Comparison of ENCODE assay signal across 1 cellular context in the genomic region with DNA sequence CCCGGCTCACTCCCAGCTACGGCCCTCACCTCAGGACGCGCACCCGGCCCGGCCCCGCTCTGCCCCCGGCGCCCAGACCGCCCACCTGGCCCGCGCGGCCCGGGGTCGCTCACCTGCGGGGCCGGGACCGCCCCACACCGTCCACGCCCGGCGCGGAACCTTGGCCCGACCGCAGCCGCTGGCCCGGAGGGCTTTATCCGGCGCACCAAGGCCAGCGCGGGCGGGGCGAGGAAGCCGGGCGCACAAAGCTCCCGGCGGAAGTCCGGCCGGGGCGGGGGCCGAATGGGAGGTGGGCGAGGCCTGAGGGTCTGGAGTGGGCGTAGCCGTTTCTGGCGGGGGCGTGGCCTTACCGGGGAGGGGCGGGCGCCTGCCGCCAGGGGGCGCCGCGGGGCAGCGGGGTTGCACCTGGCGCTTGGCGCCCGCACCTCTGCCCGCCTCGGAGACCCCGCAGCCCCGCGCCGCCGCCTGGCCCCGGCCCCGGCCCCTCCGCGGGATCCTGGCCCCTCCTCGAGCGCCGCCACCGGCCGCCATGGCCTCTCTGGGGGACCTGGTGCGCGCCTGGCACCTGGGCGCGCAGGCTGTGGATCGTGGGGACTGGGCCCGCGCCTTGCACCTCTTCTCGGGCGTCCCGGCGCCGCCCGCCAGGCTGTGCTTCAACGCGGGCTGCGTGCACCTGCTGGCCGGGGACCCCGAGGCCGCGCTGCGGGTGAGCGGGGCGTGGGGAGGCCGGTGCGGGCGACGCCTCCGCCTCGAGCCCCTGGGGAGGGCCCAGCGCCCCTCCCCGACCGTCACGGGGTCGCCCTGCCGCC.
TF ChIP-seq lines count a peak whose summit lies in the region.

A gene with protein sequence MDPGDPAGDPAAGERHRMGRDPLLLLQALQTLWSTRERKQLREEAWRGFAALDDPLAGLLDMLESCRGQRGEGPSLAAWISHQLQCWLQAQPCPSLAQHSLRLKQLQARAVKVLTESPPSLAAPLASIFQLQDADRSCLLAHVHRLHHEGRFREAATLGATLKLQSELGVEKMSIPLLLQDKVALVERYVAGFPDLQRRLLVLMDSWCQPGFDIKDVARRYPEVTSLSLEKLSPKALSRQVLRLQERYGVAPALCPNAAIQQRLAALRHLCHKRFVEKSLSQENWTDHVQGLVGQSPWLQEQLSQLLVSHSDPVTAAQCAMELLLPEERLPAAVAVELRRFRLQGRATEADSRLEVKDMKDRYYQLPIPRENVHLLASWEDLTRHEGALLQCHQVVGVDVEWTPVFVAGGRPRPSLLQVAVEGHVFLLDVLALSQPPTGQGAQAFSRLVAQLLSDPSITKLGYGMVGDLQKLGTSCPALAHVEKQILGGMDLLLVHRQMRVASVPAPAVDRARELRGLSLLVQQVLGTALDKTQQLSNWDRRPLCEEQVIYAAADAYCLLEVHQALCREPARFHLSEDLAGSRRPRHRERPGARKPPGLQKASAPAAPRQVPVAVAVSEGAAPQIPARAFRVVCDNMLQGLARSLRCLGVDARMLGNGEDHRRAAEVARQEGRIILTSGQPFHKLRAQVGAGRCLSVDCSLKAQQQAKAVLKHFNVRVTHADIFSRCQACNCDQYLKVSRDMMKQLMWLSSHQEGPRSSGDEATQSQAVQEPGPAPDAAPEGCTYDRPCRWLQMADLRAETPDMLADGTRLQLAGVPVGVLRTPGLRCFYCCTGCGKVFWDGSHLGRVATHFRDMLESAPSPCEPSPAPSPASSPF (minus strand): TSS at position 162 of the 809 bp plus-strand sequence. CDS start 27,805 bp downstream, outside the sequence.
A gene with protein sequence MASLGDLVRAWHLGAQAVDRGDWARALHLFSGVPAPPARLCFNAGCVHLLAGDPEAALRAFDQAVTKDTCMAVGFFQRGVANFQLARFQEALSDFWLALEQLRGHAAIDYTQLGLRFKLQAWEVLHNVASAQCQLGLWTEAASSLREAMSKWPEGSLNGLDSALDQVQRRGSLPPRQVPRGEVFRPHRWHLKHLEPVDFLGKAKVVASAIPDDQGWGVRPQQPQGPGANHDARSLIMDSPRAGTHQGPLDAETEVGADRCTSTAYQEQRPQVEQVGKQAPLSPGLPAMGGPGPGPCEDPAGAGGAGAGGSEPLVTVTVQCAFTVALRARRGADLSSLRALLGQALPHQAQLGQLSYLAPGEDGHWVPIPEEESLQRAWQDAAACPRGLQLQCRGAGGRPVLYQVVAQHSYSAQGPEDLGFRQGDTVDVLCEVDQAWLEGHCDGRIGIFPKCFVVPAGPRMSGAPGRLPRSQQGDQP (plus strand): TSS at position 393 of the 809 bp plus-strand sequence. CDS start 137 bp downstream, at position 530.

TF ChIP-seq in HepG2, 621 proteins besides CTCF, POLR2A, EP300 and RAD21 (continued from another document and continues in another):
- TF ChIP-seq, protein P1, sequence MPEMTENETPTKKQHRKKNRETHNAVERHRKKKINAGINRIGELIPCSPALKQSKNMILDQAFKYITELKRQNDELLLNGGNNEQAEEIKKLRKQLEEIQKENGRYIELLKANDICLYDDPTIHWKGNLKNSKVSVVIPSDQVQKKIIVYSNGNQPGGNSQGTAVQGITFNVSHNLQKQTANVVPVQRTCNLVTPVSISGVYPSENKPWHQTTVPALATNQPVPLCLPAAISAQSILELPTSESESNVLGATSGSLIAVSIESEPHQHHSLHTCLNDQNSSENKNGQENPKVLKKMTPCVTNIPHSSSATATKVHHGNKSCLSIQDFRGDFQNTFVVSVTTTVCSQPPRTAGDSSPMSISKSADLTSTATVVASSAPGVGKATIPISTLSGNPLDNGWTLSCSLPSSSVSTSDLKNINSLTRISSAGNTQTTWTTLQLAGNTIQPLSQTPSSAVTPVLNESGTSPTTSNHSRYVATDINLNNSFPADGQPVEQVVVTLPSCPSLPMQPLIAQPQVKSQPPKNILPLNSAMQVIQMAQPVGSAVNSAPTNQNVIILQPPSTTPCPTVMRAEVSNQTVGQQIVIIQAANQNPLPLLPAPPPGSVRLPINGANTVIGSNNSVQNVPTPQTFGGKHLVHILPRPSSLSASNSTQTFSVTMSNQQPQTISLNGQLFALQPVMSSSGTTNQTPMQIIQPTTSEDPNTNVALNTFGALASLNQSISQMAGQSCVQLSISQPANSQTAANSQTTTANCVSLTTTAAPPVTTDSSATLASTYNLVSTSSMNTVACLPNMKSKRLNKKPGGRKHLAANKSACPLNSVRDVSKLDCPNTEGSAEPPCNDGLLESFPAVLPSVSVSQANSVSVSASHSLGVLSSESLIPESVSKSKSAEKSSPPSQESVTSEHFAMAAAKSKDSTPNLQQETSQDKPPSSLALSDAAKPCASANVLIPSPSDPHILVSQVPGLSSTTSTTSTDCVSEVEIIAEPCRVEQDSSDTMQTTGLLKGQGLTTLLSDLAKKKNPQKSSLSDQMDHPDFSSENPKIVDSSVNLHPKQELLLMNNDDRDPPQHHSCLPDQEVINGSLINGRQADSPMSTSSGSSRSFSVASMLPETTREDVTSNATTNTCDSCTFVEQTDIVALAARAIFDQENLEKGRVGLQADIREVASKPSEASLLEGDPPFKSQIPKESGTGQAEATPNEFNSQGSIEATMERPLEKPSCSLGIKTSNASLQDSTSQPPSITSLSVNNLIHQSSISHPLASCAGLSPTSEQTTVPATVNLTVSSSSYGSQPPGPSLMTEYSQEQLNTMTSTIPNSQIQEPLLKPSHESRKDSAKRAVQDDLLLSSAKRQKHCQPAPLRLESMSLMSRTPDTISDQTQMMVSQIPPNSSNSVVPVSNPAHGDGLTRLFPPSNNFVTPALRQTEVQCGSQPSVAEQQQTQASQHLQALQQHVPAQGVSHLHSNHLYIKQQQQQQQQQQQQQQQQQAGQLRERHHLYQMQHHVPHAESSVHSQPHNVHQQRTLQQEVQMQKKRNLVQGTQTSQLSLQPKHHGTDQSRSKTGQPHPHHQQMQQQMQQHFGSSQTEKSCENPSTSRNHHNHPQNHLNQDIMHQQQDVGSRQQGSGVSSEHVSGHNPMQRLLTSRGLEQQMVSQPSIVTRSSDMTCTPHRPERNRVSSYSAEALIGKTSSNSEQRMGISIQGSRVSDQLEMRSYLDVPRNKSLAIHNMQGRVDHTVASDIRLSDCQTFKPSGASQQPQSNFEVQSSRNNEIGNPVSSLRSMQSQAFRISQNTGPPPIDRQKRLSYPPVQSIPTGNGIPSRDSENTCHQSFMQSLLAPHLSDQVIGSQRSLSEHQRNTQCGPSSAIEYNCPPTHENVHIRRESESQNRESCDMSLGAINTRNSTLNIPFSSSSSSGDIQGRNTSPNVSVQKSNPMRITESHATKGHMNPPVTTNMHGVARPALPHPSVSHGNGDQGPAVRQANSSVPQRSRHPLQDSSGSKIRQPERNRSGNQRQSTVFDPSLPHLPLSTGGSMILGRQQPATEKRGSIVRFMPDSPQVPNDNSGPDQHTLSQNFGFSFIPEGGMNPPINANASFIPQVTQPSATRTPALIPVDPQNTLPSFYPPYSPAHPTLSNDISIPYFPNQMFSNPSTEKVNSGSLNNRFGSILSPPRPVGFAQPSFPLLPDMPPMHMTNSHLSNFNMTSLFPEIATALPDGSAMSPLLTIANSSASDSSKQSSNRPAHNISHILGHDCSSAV (CRISPR knock-in tag; IDR thresholded peaks at IDR 0.05; ENCODE audit: borderline replicate concordance) = no peak
- TF ChIP-seq SOX6 (IDR thresholded peaks at IDR 0.05) = no peak
- TF ChIP-seq SOX6 (CRISPR knock-in tag; IDR thresholded peaks at IDR 0.05) = no peak
- TF ChIP-seq, protein P2, sequence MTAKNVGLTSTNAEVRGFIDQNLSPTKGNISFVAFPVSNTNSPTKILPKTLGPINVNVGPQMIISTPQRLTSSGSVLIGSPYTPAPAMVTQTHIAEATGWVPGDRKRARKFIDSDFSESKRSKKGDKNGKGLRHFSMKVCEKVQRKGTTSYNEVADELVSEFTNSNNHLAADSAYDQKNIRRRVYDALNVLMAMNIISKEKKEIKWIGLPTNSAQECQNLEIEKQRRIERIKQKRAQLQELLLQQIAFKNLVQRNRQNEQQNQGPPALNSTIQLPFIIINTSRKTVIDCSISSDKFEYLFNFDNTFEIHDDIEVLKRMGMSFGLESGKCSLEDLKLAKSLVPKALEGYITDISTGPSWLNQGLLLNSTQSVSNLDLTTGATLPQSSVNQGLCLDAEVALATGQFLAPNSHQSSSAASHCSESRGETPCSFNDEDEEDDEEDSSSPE (CRISPR knock-in tag; IDR thresholded peaks at IDR 0.05) = peak; percentile 48; the same call in 1 of the 2 replicates
- TF ChIP-seq TCF7L2 (IDR thresholded peaks at IDR 0.05; ENCODE audit: low read depth, low read length) = no peak
- TF ChIP-seq RNF2 (conservative IDR thresholded peaks at IDR 0.05; ENCODE audit: low read depth) = no peak
- TF ChIP-seq MXI1 (IDR thresholded peaks at IDR 0.05; ENCODE audit: borderline replicate concordance, low read depth, low read length) = peak; percentile 89; the same call in 1 of the 3 replicates
- 0 out of 2 replicates have a peak, but pooled peaks have one; percentile 5 for TF ChIP-seq NR2F2 (IDR thresholded peaks at IDR 0.05; ENCODE audit: borderline replicate concordance, low read depth)
- no peak for TF ChIP-seq DNMT3B (CRISPR knock-in tag; conservative IDR thresholded peaks at IDR 0.05)
- no peak for TF ChIP-seq ZC3H4 (CRISPR knock-in tag; IDR thresholded peaks at IDR 0.05; ENCODE audit: borderline replicate concordance)
- no peak for TF ChIP-seq ZNF775 (CRISPR knock-in tag; IDR thresholded peaks at IDR 0.05; ENCODE audit: borderline replicate concordance)
- no peak for TF ChIP-seq ZNF878 (CRISPR knock-in tag; IDR thresholded peaks at IDR 0.05)
- TF ChIP-seq, protein P3, sequence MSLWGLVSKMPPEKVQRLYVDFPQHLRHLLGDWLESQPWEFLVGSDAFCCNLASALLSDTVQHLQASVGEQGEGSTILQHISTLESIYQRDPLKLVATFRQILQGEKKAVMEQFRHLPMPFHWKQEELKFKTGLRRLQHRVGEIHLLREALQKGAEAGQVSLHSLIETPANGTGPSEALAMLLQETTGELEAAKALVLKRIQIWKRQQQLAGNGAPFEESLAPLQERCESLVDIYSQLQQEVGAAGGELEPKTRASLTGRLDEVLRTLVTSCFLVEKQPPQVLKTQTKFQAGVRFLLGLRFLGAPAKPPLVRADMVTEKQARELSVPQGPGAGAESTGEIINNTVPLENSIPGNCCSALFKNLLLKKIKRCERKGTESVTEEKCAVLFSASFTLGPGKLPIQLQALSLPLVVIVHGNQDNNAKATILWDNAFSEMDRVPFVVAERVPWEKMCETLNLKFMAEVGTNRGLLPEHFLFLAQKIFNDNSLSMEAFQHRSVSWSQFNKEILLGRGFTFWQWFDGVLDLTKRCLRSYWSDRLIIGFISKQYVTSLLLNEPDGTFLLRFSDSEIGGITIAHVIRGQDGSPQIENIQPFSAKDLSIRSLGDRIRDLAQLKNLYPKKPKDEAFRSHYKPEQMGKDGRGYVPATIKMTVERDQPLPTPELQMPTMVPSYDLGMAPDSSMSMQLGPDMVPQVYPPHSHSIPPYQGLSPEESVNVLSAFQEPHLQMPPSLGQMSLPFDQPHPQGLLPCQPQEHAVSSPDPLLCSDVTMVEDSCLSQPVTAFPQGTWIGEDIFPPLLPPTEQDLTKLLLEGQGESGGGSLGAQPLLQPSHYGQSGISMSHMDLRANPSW (CRISPR knock-in tag; IDR thresholded peaks at IDR 0.05; ENCODE audit: borderline replicate concordance) = no peak
- no peak for TF ChIP-seq HIVEP1 (CRISPR knock-in tag; IDR thresholded peaks at IDR 0.05)
- TF ChIP-seq ZNF672 (CRISPR knock-in tag; IDR thresholded peaks at IDR 0.05) = 0 out of 2 replicates have a peak, but pooled peaks have one; percentile 93
- no peak for TF ChIP-seq KLF9 (CRISPR knock-in tag; IDR thresholded peaks at IDR 0.05; ENCODE audit: low read depth)
- no peak for TF ChIP-seq ZNF75D (CRISPR knock-in tag; IDR thresholded peaks at IDR 0.05; ENCODE audit: borderline replicate concordance)
- peak; percentile 46; the same call in 1 of the 2 replicates for TF ChIP-seq SP5 (CRISPR knock-in tag; IDR thresholded peaks at IDR 0.05; ENCODE audit: borderline replicate concordance, low read depth)
- TF ChIP-seq, protein P4, sequence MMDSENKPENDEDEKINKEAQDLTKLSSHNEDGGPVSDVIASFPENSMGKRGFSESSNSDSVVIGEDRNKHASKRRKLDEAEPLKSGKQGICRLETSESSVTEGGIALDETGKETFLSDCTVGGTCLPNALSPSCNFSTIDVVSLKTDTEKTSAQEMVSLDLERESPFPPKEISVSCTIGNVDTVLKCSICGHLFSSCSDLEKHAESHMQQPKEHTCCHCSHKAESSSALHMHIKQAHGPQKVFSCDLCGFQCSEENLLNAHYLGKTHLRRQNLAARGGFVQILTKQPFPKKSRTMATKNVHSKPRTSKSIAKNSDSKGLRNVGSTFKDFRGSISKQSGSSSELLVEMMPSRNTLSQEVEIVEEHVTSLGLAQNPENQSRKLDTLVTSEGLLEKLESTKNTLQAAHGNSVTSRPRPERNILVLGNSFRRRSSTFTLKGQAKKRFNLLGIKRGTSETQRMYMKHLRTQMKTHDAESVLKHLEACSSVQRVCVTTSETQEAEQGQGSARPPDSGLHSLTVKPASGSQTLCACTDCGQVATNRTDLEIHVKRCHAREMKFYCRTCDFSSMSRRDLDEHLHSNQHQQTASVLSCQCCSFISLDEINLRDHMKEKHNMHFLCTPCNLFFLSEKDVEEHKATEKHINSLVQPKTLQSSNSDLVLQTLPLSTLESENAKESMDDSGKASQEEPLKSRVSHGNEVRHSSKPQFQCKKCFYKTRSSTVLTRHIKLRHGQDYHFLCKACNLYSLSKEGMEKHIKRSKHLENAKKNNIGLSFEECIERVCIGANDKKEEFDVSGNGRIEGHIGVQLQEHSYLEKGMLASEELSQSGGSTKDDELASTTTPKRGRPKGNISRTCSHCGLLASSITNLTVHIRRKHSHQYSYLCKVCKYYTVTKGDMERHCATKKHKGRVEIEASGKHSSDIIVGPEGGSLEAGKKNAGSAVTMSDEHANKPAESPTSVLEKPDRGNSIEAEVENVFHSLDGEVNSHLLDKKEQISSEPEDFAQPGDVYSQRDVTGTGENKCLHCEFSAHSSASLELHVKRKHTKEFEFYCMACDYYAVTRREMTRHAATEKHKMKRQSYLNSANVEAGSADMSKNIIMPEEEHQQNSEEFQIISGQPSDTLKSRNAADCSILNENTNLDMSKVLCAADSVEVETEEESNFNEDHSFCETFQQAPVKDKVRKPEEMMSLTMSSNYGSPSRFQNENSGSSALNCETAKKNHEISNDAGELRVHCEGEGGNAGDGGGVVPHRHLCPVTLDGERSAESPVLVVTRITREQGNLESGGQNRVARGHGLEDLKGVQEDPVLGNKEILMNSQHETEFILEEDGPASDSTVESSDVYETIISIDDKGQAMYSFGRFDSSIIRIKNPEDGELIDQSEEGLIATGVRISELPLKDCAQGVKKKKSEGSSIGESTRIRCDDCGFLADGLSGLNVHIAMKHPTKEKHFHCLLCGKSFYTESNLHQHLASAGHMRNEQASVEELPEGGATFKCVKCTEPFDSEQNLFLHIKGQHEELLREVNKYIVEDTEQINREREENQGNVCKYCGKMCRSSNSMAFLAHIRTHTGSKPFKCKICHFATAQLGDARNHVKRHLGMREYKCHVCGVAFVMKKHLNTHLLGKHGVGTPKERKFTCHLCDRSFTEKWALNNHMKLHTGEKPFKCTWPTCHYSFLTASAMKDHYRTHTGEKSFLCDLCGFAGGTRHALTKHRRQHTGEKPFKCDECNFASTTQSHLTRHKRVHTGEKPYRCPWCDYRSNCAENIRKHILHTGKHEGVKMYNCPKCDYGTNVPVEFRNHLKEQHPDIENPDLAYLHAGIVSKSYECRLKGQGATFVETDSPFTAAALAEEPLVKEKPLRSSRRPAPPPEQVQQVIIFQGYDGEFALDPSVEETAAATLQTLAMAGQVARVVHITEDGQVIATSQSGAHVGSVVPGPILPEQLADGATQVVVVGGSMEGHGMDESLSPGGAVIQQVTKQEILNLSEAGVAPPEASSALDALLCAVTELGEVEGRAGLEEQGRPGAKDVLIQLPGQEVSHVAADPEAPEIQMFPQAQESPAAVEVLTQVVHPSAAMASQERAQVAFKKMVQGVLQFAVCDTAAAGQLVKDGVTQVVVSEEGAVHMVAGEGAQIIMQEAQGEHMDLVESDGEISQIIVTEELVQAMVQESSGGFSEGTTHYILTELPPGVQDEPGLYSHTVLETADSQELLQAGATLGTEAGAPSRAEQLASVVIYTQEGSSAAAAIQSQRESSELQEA (CRISPR knock-in tag; IDR thresholded peaks at IDR 0.05; ENCODE audit: not compliant biosample characterization) = no peak
- no peak for TF ChIP-seq ZNF432 (CRISPR knock-in tag; IDR thresholded peaks at IDR 0.05; ENCODE audit: borderline replicate concordance)
- no peak for TF ChIP-seq RBAK (CRISPR knock-in tag; IDR thresholded peaks at IDR 0.05)
- no peak for TF ChIP-seq XBP1 (CRISPR knock-in tag; IDR thresholded peaks at IDR 0.05)
